ENCODE assay signal across 1 cellular context in the genomic region with DNA sequence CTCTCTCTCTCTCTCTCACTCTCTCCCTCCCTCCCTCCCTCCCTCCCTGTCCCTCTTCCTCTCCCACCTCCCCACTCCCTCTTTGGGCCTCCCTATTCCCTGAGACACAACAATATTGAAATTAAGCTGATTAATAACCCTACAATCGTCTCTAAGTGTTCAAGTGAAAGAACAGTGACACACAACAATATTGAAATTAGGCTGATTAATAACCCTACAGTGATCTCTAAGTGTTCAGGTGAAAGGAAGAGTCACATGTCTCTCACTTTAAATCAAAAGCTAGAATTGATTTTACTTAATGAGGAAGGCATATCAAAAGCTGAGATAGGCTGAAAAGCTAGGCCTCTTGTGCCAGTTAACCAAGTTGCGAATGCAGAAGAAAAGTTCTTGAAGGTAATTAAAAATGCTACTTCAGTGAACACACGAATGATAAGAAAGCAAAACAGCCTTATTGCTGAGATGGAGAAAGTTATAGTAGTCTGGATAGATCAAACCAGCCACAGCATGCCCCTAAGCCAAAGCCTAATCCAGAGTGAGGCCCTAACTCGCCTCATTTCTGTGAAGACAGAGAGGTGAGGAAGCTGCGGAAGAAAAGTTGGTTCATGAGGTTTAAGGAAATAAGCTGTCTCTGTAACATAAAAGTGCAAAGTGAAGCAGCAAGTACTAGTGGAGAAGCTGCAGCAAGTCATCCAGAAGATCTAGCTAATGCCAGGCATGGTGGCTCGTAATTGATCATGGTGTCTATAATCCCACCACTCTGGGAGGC.
TF ChIP-seq lines count a peak whose summit lies in the region.

No MANE protein-coding gene starts in this region.

TF ChIP-seq in GM12891, 5 proteins besides CTCF, POLR2A, EP300 and RAD21:
- TF ChIP-seq POLR2AphosphoS5 (IDR thresholded peaks at IDR 0.05; ENCODE audit: low read depth, low read length) (peak; percentile 33; the same call in 1 of the 2 replicates), SPI1 (IDR thresholded peaks at IDR 0.05; ENCODE audit: low read depth, low read length) (no peak)
